Comparison of ENCODE assay signal across 1 cellular context in the genomic region with DNA sequence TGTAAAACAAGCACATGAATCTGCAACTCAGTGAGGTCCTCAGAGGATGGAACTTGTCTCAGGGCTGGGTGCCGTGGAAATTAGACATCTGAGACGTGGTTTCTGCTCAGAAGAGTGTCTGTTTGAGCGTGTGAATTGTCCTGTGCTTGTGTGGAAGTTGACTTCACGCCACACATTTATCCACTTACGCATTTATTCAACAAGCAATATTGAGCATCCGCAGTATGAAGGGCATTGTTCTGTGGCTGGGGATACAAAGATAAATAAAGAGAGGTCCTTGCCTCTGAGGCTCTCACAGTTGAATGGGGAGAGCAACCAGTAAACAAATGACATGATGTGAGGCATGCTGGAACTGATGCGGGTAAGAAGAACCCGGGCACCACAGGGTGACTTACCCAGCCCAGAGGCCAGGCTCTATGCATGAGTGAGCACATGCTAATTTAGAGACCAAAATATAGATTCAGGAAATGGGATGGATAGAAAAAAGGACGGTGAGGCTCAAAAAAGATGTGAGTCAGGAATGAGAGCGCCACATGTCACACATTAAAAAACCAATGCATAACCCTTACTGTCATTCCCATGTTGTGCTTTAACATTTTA.
TF ChIP-seq lines count a peak whose summit lies in the region.

No MANE protein-coding gene starts in this region.

TF ChIP-seq in H1, 55 proteins besides CTCF, POLR2A, EP300 and RAD21 (continued from another document):
- TF ChIP-seq, protein P1, sequence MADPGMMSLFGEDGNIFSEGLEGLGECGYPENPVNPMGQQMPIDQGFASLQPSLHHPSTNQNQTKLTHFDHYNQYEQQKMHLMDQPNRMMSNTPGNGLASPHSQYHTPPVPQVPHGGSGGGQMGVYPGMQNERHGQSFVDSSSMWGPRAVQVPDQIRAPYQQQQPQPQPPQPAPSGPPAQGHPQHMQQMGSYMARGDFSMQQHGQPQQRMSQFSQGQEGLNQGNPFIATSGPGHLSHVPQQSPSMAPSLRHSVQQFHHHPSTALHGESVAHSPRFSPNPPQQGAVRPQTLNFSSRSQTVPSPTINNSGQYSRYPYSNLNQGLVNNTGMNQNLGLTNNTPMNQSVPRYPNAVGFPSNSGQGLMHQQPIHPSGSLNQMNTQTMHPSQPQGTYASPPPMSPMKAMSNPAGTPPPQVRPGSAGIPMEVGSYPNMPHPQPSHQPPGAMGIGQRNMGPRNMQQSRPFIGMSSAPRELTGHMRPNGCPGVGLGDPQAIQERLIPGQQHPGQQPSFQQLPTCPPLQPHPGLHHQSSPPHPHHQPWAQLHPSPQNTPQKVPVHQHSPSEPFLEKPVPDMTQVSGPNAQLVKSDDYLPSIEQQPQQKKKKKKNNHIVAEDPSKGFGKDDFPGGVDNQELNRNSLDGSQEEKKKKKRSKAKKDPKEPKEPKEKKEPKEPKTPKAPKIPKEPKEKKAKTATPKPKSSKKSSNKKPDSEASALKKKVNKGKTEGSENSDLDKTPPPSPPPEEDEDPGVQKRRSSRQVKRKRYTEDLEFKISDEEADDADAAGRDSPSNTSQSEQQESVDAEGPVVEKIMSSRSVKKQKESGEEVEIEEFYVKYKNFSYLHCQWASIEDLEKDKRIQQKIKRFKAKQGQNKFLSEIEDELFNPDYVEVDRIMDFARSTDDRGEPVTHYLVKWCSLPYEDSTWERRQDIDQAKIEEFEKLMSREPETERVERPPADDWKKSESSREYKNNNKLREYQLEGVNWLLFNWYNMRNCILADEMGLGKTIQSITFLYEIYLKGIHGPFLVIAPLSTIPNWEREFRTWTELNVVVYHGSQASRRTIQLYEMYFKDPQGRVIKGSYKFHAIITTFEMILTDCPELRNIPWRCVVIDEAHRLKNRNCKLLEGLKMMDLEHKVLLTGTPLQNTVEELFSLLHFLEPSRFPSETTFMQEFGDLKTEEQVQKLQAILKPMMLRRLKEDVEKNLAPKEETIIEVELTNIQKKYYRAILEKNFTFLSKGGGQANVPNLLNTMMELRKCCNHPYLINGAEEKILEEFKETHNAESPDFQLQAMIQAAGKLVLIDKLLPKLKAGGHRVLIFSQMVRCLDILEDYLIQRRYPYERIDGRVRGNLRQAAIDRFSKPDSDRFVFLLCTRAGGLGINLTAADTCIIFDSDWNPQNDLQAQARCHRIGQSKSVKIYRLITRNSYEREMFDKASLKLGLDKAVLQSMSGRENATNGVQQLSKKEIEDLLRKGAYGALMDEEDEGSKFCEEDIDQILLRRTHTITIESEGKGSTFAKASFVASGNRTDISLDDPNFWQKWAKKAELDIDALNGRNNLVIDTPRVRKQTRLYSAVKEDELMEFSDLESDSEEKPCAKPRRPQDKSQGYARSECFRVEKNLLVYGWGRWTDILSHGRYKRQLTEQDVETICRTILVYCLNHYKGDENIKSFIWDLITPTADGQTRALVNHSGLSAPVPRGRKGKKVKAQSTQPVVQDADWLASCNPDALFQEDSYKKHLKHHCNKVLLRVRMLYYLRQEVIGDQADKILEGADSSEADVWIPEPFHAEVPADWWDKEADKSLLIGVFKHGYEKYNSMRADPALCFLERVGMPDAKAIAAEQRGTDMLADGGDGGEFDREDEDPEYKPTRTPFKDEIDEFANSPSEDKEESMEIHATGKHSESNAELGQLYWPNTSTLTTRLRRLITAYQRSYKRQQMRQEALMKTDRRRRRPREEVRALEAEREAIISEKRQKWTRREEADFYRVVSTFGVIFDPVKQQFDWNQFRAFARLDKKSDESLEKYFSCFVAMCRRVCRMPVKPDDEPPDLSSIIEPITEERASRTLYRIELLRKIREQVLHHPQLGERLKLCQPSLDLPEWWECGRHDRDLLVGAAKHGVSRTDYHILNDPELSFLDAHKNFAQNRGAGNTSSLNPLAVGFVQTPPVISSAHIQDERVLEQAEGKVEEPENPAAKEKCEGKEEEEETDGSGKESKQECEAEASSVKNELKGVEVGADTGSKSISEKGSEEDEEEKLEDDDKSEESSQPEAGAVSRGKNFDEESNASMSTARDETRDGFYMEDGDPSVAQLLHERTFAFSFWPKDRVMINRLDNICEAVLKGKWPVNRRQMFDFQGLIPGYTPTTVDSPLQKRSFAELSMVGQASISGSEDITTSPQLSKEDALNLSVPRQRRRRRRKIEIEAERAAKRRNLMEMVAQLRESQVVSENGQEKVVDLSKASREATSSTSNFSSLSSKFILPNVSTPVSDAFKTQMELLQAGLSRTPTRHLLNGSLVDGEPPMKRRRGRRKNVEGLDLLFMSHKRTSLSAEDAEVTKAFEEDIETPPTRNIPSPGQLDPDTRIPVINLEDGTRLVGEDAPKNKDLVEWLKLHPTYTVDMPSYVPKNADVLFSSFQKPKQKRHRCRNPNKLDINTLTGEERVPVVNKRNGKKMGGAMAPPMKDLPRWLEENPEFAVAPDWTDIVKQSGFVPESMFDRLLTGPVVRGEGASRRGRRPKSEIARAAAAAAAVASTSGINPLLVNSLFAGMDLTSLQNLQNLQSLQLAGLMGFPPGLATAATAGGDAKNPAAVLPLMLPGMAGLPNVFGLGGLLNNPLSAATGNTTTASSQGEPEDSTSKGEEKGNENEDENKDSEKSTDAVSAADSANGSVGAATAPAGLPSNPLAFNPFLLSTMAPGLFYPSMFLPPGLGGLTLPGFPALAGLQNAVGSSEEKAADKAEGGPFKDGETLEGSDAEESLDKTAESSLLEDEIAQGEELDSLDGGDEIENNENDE (IDR thresholded peaks at IDR 0.05; ENCODE audit: insufficient replicate concordance, low read length): no peak
- TF ChIP-seq CHD2 (IDR thresholded peaks at IDR 0.05; ENCODE audit: low read length) (no peak), KDM5A (IDR thresholded peaks at IDR 0.05; ENCODE audit: low read length) (no peak), SP4 (IDR thresholded peaks at IDR 0.05; ENCODE audit: low read length) (no peak), SAP30 (IDR thresholded peaks at IDR 0.05; ENCODE audit: insufficient read depth, insufficient replicate concordance, low read length) (no peak)
- TF ChIP-seq, protein P2, sequence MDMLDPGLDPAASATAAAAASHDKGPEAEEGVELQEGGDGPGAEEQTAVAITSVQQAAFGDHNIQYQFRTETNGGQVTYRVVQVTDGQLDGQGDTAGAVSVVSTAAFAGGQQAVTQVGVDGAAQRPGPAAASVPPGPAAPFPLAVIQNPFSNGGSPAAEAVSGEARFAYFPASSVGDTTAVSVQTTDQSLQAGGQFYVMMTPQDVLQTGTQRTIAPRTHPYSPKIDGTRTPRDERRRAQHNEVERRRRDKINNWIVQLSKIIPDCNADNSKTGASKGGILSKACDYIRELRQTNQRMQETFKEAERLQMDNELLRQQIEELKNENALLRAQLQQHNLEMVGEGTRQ (IDR thresholded peaks at IDR 0.05; ENCODE audit: low read length): no peak
- TF ChIP-seq, protein P3, sequence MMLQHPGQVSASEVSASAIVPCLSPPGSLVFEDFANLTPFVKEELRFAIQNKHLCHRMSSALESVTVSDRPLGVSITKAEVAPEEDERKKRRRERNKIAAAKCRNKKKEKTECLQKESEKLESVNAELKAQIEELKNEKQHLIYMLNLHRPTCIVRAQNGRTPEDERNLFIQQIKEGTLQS (IDR thresholded peaks at IDR 0.05; ENCODE audit: insufficient read depth, low read depth, low read length): no peak
TF ChIP-seq in H1: peak in this region for 0.
